Comparison of ENCODE assay signal across 10 cellular contexts in genomic region chr16:26731729-26732128, GRCh38.
"Had no signal": no experiment of that assay in that cellular context is flagged by ENCODE, and none has a peak within 500 bp of the region (broad histone marks: within the 10 kb centered on the region; RNA-seq: fewer than 3 reads in every experiment).

No MANE protein-coding gene starts in this region.

- H3K36me3 ChIP-seq: HAP-1 had no signal

- DNase-seq: GM23248, GOT3, H7, HCEC 1CT, HFFc6 had no signal

- H3K4me2 ChIP-seq: GM23338 had no signal

- H3K9me3 ChIP-seq: HAP-1 had no signal

- H3K4me1 Mint-ChIP-seq: GM23338 had no signal

- H3K27ac ChIP-seq: GM23248 had no signal

- H3K4me1 ChIP-seq: HAP-1 had no signal

- H2AFZ ChIP-seq: GM23248, GM23338 had no signal

- H3K4me3 Mint-ChIP-seq: GM23338, HFFc6 had no signal

- ATAC-seq: GM23338, HCT116 had no signal

- H3K9ac ChIP-seq: GM23248 had no signal

- H3K4me3 ChIP-seq: GM23248, GM23338, HAP-1 had no signal

- FAIRE-seq: H1, H54 had no signal

- H3K27ac Mint-ChIP-seq: GM23338, HFFc6 had no signal
